16 cellular contexts compared by ENCODE assay signal in genomic region chr20:24915892-24916291, GRCh38. TPM values are rescaled to one million over a fixed set of nuclear protein-coding genes. Genes with fewer than 3 reads are reported as not detected.
DNase-seq lines count a peak whose midpoint lies in the region; ATAC-seq and TF ChIP-seq lines count a peak whose summit lies in the region.
"Had no signal": no experiment of that assay in that cellular context is flagged by ENCODE, and none has a peak within 500 bp of the region (broad histone marks: within the 10 kb centered on the region; RNA-seq: fewer than 3 reads in every experiment).

No MANE protein-coding gene starts in this region.

- POLR2A ChIA-PET in activated CD8-positive, alpha-beta T cell treated with anti-CD3 and anti-CD28 coated beads, Interleukin-2, amount 10 ng/mL, durations not matched to agents 7 days and 5 days (lab: Charles Lee): interaction anchor here (0.6 kb wide), 1 partner anchor 270 kb away, joined by 4 read pairs; no protein-coding TSS in a partner anchor
- POLR2A ChIA-PET in activated CD8-positive, alpha-beta T cell treated with anti-CD3 and anti-CD28 coated beads for 36 hours (lab: Charles Lee): no interaction called here

- ATAC-seq in activated CD8-positive, alpha-beta T cell treated with anti-CD3 and anti-CD28 coated beads, Interleukin-2, amount 10 ng/mL, durations not matched to agents 7 days and 5 days: no peak
- no peak for ATAC-seq in activated CD8-positive, alpha-beta T cell treated with anti-CD3 and anti-CD28 coated beads for 36 hours
- no peak for ATAC-seq in upper lobe of left lung (ENCODE audit: low FRiP score in 2 of 2)
- ATAC-seq: CD8-positive, alpha-beta T cell had no signal

- no peaks in the 10 kb centered on the region for H3K9me3 ChIP-seq in colonic mucosa
- H3K9me3 ChIP-seq in neuronal stem cell (replicated peaks in 1 of 2; ENCODE audit: control insufficient read depth in 2 of 2, insufficient read depth in 1 of 2, low read depth in 1 of 2, low read length in 2 of 2): no peaks in the 10 kb centered on the region
- no peaks in the 10 kb centered on the region for H3K9me3 ChIP-seq in upper lobe of left lung
- H3K9me3 ChIP-seq: BLaER1 treated with 17β-estradiol and CSF1 and Interleukin-3, amounts not matched to agents 10 nM and 100 nM had no signal

- no peak overlapping the region for H2BK12ac ChIP-seq in neuronal stem cell (ENCODE audit: low read length)

- CTCF ChIA-PET in activated CD8-positive, alpha-beta T cell treated with anti-CD3 and anti-CD28 coated beads, Interleukin-2, amount 10 ng/mL, durations not matched to agents 7 days and 5 days (lab: Charles Lee): interaction anchor here (1.1 to 7.2 kb wide), 3 partner anchors 14 to 978 kb away, joined by 3 to 47 read pairs (median 5); no protein-coding TSS in a partner anchor
- CTCF ChIA-PET in activated CD8-positive, alpha-beta T cell treated with anti-CD3 and anti-CD28 coated beads for 36 hours (lab: Charles Lee): no interaction called here

- WGBS in neuronal stem cell (ENCODE audit: extremely low coverage in 2 of 2, insufficient read length in 2 of 2, insufficient replicate concordance in 1 of 2), 2 donors: no CpG with 5 or more reads among the region's 7 CpGs
- 84 to 90% methylated on average over 3 to 7 of the region's 7 CpGs for WGBS in upper lobe of left lung, 2 donors

- H2BK5ac ChIP-seq in neuronal stem cell (ENCODE audit: low read length): no peak overlapping the region

- no peaks in the 10 kb centered on the region for H3K36me3 ChIP-seq in colonic mucosa
- no peaks in the 10 kb centered on the region for H3K36me3 ChIP-seq in neuronal stem cell (replicated peaks in 1 of 2; ENCODE audit: control insufficient read depth in 2 of 2, insufficient read depth in 2 of 2, low read length in 2 of 2)
- no peaks in the 10 kb centered on the region for H3K36me3 ChIP-seq in upper lobe of left lung
- H3K36me3 ChIP-seq: BLaER1 treated with 17β-estradiol and CSF1 and Interleukin-3, amounts not matched to agents 10 nM and 100 nM had no signal

- H4K8ac ChIP-seq in neuronal stem cell (ENCODE audit: low read depth, low read length): no peak overlapping the region

- H3K9ac ChIP-seq in colonic mucosa (ENCODE audit: low read depth in 2 of 2, low read length in 2 of 2): no peak overlapping the region
- H3K9ac ChIP-seq in neuronal stem cell (ENCODE audit: low read depth, low read length, poor library complexity): no peak overlapping the region
- H3K9ac ChIP-seq: BLaER1 treated with 17β-estradiol and CSF1 and Interleukin-3, amounts not matched to agents 10 nM and 100 nM had no signal

- no peak overlapping the region for H3K27ac ChIP-seq in colonic mucosa
- H3K27ac ChIP-seq in neuronal stem cell (replicated peaks; ENCODE audit: low read length): no peak overlapping the region
- no peak overlapping the region for H3K27ac ChIP-seq in upper lobe of left lung
- H3K27ac ChIP-seq: BLaER1 treated with 17β-estradiol and CSF1 and Interleukin-3, amounts not matched to agents 10 nM and 100 nM had no signal

- peak; percentile 10 for DNase-seq in activated CD8-positive, alpha-beta T cell treated with anti-CD3 and anti-CD28 coated beads, Interleukin-2, amount 10 ng/mL, durations not matched to agents 7 days and 5 days
- DNase-seq in activated CD8-positive, alpha-beta T cell treated with anti-CD3 and anti-CD28 coated beads for 36 hours: no peak
- DNase-seq in colonic mucosa (peak; percentile 12), neuronal stem cell (ENCODE audit: low spot score) (no peak), T-helper 9 cell (no peak), upper lobe of left lung (no peak)
- DNase-seq in stimulated activated CD4-positive, alpha-beta T cell treated with anti-CD3 and anti-CD28 coated beads, Interleukin-12 subunit alpha, Interleukin-12 subunit beta, amount 100 ng/mL, for 4 hours: no peak
- DNase-seq: Calu3, DMS79 treated with DMSO at 0.1 percent for 48 hours, GF-D8, H9 had no signal

- peaks cover 10% of the 10 kb centered on the region for H3K4me1 Mint-ChIP-seq in activated CD8-positive, alpha-beta T cell treated with anti-CD3 and anti-CD28 coated beads, Interleukin-2, amount 10 ng/mL, durations not matched to agents 7 days and 5 days (ENCODE audit: low read depth)
- peaks cover 6% of the 10 kb centered on the region for H3K4me1 Mint-ChIP-seq in activated CD8-positive, alpha-beta T cell treated with anti-CD3 and anti-CD28 coated beads for 36 hours (ENCODE audit: low read depth)
- H3K4me1 Mint-ChIP-seq: B cell had no signal

- H3K27me3 ChIP-seq in colonic mucosa: no peaks in the 10 kb centered on the region
- H3K27me3 ChIP-seq in neuronal stem cell (ENCODE audit: control insufficient read depth in 3 of 3, insufficient read depth in 3 of 3, low read depth in 1 of 3, low read length in 3 of 3): no peaks in the 10 kb centered on the region
- no peaks in the 10 kb centered on the region for H3K27me3 ChIP-seq in upper lobe of left lung
- H3K27me3 ChIP-seq: BLaER1 treated with 17β-estradiol and CSF1 and Interleukin-3, amounts not matched to agents 10 nM and 100 nM had no signal

- H3K23ac ChIP-seq in neuronal stem cell (ENCODE audit: low read depth, low read length, poor library complexity): no peak overlapping the region

- H2AFZ ChIP-seq in neuronal stem cell (ENCODE audit: low read length): no peak overlapping the region

- H3K4ac ChIP-seq in neuronal stem cell (ENCODE audit: low read length): no peak overlapping the region

- no peak overlapping the region for H2BK120ac ChIP-seq in neuronal stem cell (ENCODE audit: low read depth, low read length)

- H3K4me2 ChIP-seq in neuronal stem cell (ENCODE audit: insufficient read depth, low read length, poor library complexity, severe bottlenecking): no peak overlapping the region
- H3K4me2 ChIP-seq: BLaER1 treated with 17β-estradiol and CSF1 and Interleukin-3, amounts not matched to agents 10 nM and 100 nM had no signal

- no peak for TF ChIP-seq CTCF in activated CD8-positive, alpha-beta T cell treated with anti-CD3 and anti-CD28 coated beads for 36 hours (IDR thresholded peaks at IDR 0.05)
- TF ChIP-seq CTCF in colonic mucosa (IDR thresholded peaks at IDR 0.05) (no peak), upper lobe of left lung (IDR thresholded peaks at IDR 0.05) (no peak)

- no peaks in the 10 kb centered on the region for H3K9me3 Mint-ChIP-seq in activated CD8-positive, alpha-beta T cell treated with anti-CD3 and anti-CD28 coated beads, Interleukin-2, amount 10 ng/mL, durations not matched to agents 7 days and 5 days (ENCODE audit: insufficient read depth)
- H3K9me3 Mint-ChIP-seq in activated CD8-positive, alpha-beta T cell treated with anti-CD3 and anti-CD28 coated beads for 36 hours: no peaks in the 10 kb centered on the region
- H3K9me3 Mint-ChIP-seq: CD8-positive, alpha-beta T cell had no signal

- TF ChIP-seq POLR2A in upper lobe of left lung (IDR thresholded peaks at IDR 0.05): no peak

- H4K91ac ChIP-seq in neuronal stem cell (ENCODE audit: low read depth, low read length, poor library complexity): no peak overlapping the region

- H3K4me3 ChIP-seq in colonic mucosa (no peak overlapping the region), neuronal stem cell (ENCODE audit: low read length in 2 of 2) (no peak overlapping the region), upper lobe of left lung (no peak overlapping the region)
- H3K4me3 ChIP-seq: BLaER1 treated with 17β-estradiol and CSF1 and Interleukin-3, amounts not matched to agents 10 nM and 100 nM had no signal

- intact Hi-C loops in activated CD8-positive, alpha-beta T cell treated with anti-CD3 and anti-CD28 coated beads for 36 hours (cut with micrococcal nuclease): loop anchor here (10.0 kb wide), 1 partner anchor 59 kb away; no protein-coding TSS in a partner anchor
- intact Hi-C loops in colonic mucosa (cut with DNase I): loop anchor here (5.0 kb wide), 3 partner anchors 614 to 979 kb away; no protein-coding TSS in a partner anchor

- H3K79me1 ChIP-seq in neuronal stem cell (ENCODE audit: low read depth, low read length): peaks cover 1% of the 10 kb centered on the region

- no peaks in the 10 kb centered on the region for H3K27me3 Mint-ChIP-seq in activated CD8-positive, alpha-beta T cell treated with anti-CD3 and anti-CD28 coated beads, Interleukin-2, amount 10 ng/mL, durations not matched to agents 7 days and 5 days (ENCODE audit: low read depth)
- peaks cover 2% of the 10 kb centered on the region for H3K27me3 Mint-ChIP-seq in activated CD8-positive, alpha-beta T cell treated with anti-CD3 and anti-CD28 coated beads for 36 hours

- H3K4me3 Mint-ChIP-seq in activated CD8-positive, alpha-beta T cell treated with anti-CD3 and anti-CD28 coated beads, Interleukin-2, amount 10 ng/mL, durations not matched to agents 7 days and 5 days: no peak overlapping the region
- H3K4me3 Mint-ChIP-seq in activated CD8-positive, alpha-beta T cell treated with anti-CD3 and anti-CD28 coated beads for 36 hours: no peak overlapping the region
- H3K4me3 Mint-ChIP-seq: B cell; CD8-positive, alpha-beta T cell; H9 had no signal

- H3K18ac ChIP-seq in neuronal stem cell (ENCODE audit: low read length): peak overlapping the region; percentile 44

- H3K4me1 ChIP-seq in colonic mucosa (no peaks in the 10 kb centered on the region), neuronal stem cell (ENCODE audit: control insufficient read depth in 2 of 2, insufficient read depth in 1 of 2, low read depth in 1 of 2, low read length in 2 of 2) (peaks cover 5 to 7% of the 10 kb centered on the region in 2 donors), upper lobe of left lung (peaks cover 0 to 10% (median 7%) of the 10 kb centered on the region in 4 donors)

- TF ChIP-seq EP300 in upper lobe of left lung (IDR thresholded peaks at IDR 0.05): no peak

- H3K14ac ChIP-seq in neuronal stem cell (ENCODE audit: low read length): no peak overlapping the region

- no peak overlapping the region for H2BK15ac ChIP-seq in neuronal stem cell (ENCODE audit: low read length)

- H2AK5ac ChIP-seq in neuronal stem cell (ENCODE audit: low read depth, low read length): no peak overlapping the region

- no peaks in the 10 kb centered on the region for H3K36me3 Mint-ChIP-seq in activated CD8-positive, alpha-beta T cell treated with anti-CD3 and anti-CD28 coated beads, Interleukin-2, amount 10 ng/mL, durations not matched to agents 7 days and 5 days (ENCODE audit: low read depth)
- H3K36me3 Mint-ChIP-seq in activated CD8-positive, alpha-beta T cell treated with anti-CD3 and anti-CD28 coated beads for 36 hours (ENCODE audit: low read depth): no peaks in the 10 kb centered on the region
- H3K36me3 Mint-ChIP-seq: CD8-positive, alpha-beta T cell had no signal

- H3K27ac Mint-ChIP-seq in activated CD8-positive, alpha-beta T cell treated with anti-CD3 and anti-CD28 coated beads, Interleukin-2, amount 10 ng/mL, durations not matched to agents 7 days and 5 days: no peak overlapping the region
- H3K27ac Mint-ChIP-seq in activated CD8-positive, alpha-beta T cell treated with anti-CD3 and anti-CD28 coated beads for 36 hours: no peak overlapping the region
- H3K27ac Mint-ChIP-seq: B cell; CD8-positive, alpha-beta T cell; H9 had no signal

RNA-seq across cellular contexts. Expression of gene CST7, which starts 33.2 kb away (rescaled TPM):
- 10 to 100 TPM; 43.9 to 47.5 TPM for total RNA-seq in activated CD8-positive, alpha-beta T cell treated with anti-CD3 and anti-CD28 coated beads, Interleukin-2, amount 10 ng/mL, durations not matched to agents 7 days and 5 days
- 10 to 100 TPM; 48.5 to 49.3 TPM for total RNA-seq in activated CD8-positive, alpha-beta T cell treated with anti-CD3 and anti-CD28 coated beads for 36 hours
- total RNA-seq in colonic mucosa (1 to 10 TPM in 1 of 2 donors, under 1 TPM in 1; 0.47 to 1.1 TPM), upper lobe of left lung (10 to 100 TPM in 5 of 6 donors, not detected in 1; 13.7 to 28.3 (median 15.4) TPM)
- not detected for polyA plus RNA-seq in neuronal stem cell (2013, experiment 1 of 2)
- polyA plus RNA-seq in neuronal stem cell (2013, experiment 2 of 2): not detected
- total RNA-seq: A172, Calu3, H1, H9 had no signal
- polyA plus RNA-seq: H1 had no signal

Comparison
In these comparisons a context has a peak if more than half of its experiments do, and no peak if none do; other contexts are left out.
1. DNase-seq: peak in activated CD8-positive, alpha-beta T cell treated with anti-CD3 and anti-CD28 coated beads, Interleukin-2, amount 10 ng/mL, durations not matched to agents 7 days and 5 days (single experiment) and colonic mucosa (single experiment); none in activated CD8-positive, alpha-beta T cell treated with anti-CD3 and anti-CD28 coated beads for 36 hours (single experiment), neuronal stem cell (single experiment), T-helper 9 cell (single experiment), stimulated activated CD4-positive, alpha-beta T cell treated with anti-CD3 and anti-CD28 coated beads, Interleukin-12 subunit alpha, Interleukin-12 subunit beta, amount 100 ng/mL, for 4 hours (single experiment) and upper lobe of left lung (0 of 2).